ENCODE assay signal across 22 cellular contexts in the genomic region with DNA sequence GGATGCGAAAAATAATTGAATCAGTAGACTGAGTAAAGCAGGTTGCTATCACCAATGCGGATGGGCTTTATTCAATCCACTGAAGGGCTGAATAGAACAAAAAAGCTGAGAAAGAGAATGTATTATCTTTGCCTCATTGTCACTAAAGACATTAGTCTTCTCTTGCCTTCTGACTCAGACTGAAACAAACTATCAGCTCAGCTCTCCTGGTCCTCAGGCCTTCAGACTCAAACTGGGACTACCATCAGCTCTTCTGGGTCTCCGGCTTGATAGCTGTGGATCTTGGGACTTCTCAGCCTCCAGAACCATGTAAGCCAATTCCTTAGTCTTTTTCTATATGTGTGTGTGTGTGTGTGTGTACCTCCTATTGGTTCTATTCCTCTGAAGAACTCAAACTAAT. TPM values are rescaled to one million over a fixed set of nuclear protein-coding genes. Genes with fewer than 3 reads are reported as not detected.
DNase-seq lines count a peak whose midpoint lies in the region; ATAC-seq lines count a peak whose summit lies in the region.
"Had no signal": no experiment of that assay in that cellular context is flagged by ENCODE, and none has a peak within 500 bp of the region (broad histone marks: within the 10 kb centered on the region; RNA-seq: fewer than 3 reads in every experiment).

No MANE protein-coding gene starts in this region.

- H3K4me3 Mint-ChIP-seq in activated CD8-positive, alpha-beta memory T cell treated with anti-CD3 and anti-CD28 coated beads, Interleukin-2, amount 10 ng/mL, durations not matched to agents 7 days and 5 days: no peak overlapping the region
- no peak overlapping the region for H3K4me3 Mint-ChIP-seq in stimulated activated naive B cell treated with anti-CD40 and anti-IgM and Interleukin-4, amounts not matched to agents 10 μg/mL and 1 μg/mL and 100 μg/mL, for 72 hours
- H3K4me3 Mint-ChIP-seq: activated CD4-positive, alpha-beta memory T cell treated with anti-CD3 and anti-CD28 coated beads, Interleukin-2, amount 10 ng/mL, durations not matched to agents 7 days and 5 days; activated naive CD4-positive, alpha-beta T cell treated with anti-CD3 and anti-CD28 coated beads, Interleukin-2, amount 10 ng/mL, durations not matched to agents 7 days and 5 days; activated T-cell treated with anti-CD3 and anti-CD28 coated beads, Interleukin-2, amount 50 U/mL, for 24 hours; neural progenitor cell; T-helper 1 cell treated with Interleukin-12 subunit alpha and Interleukin-12 subunit beta and Interleukin-4 antibody, amounts not matched to agents 30 μg/mL and 1 μg/mL, for 36 hours had no signal

- H3K4me1 Mint-ChIP-seq in activated CD8-positive, alpha-beta memory T cell treated with anti-CD3 and anti-CD28 coated beads, Interleukin-2, amount 10 ng/mL, durations not matched to agents 7 days and 5 days: peaks cover 10% of the 10 kb centered on the region
- peaks cover 13 to 20% of the 10 kb centered on the region in 2 donors for H3K4me1 Mint-ChIP-seq in stimulated activated naive B cell treated with anti-CD40 and anti-IgM and Interleukin-4, amounts not matched to agents 10 μg/mL and 1 μg/mL and 100 μg/mL, for 72 hours
- H3K4me1 Mint-ChIP-seq: neural progenitor cell had no signal

- DNase-seq in activated CD8-positive, alpha-beta memory T cell treated with anti-CD3 and anti-CD28 coated beads, Interleukin-2, amount 10 ng/mL, durations not matched to agents 7 days and 5 days: no peak
- no peak for DNase-seq in activated CD8-positive, alpha-beta memory T cell treated with anti-CD3 and anti-CD28 coated beads, Interleukin-2, amount 50 U/mL, for 4 hours
- DNase-seq in stimulated activated naive B cell treated with anti-CD40 and anti-IgM and Interleukin-4, amounts not matched to agents 10 μg/mL and 1 μg/mL and 100 μg/mL, for 72 hours: no peak
- DNase-seq in middle frontal gyrus (ENCODE audit: extremely low spot score, low spot score): no peak
- no peak for DNase-seq in NCI-H82 treated with DMSO at 0.1 percent for 48 hours (lab: John Stamatoyannopoulos, UW; ENCODE audit: unreplicated experiment)
- no peak for DNase-seq in NCI-H1105 treated with DMSO at 0.1 percent for 48 hours (lab: John Stamatoyannopoulos, UW)
- DNase-seq: 8988T; activated CD4-positive, alpha-beta memory T cell treated with anti-CD3 and anti-CD28 coated beads, Interleukin-2, amount 10 ng/mL, durations not matched to agents 7 days and 5 days; activated naive CD4-positive, alpha-beta T cell treated with anti-CD3 and anti-CD28 coated beads, Interleukin-2, amount 10 ng/mL, durations not matched to agents 7 days and 5 days; activated T-cell treated with anti-CD3 and anti-CD28 coated beads, Interleukin-2, amount 50 U/mL, for 24 hours; BE2C; effector CD8-positive, alpha-beta T cell; left ventricle myocardium inferior; mucosa of descending colon; NCI-H187; NCI-H2227 treated with DMSO at 0.1 percent for 48 hours; stimulated activated CD4-positive, alpha-beta T cell treated with anti-CD3 and anti-CD28 coated beads, Interleukin-4, amount 100 ng/mL, for 24 hours had no signal

- no peaks in the 10 kb centered on the region for H3K9me3 Mint-ChIP-seq in activated CD8-positive, alpha-beta memory T cell treated with anti-CD3 and anti-CD28 coated beads, Interleukin-2, amount 10 ng/mL, durations not matched to agents 7 days and 5 days (ENCODE audit: low read depth)
- H3K9me3 Mint-ChIP-seq in stimulated activated naive B cell treated with anti-CD40 and anti-IgM and Interleukin-4, amounts not matched to agents 10 μg/mL and 1 μg/mL and 100 μg/mL, for 72 hours: no peaks in the 10 kb centered on the region
- H3K9me3 Mint-ChIP-seq: activated CD4-positive, alpha-beta memory T cell treated with anti-CD3 and anti-CD28 coated beads, Interleukin-2, amount 10 ng/mL, durations not matched to agents 7 days and 5 days; activated naive CD4-positive, alpha-beta T cell treated with anti-CD3 and anti-CD28 coated beads, Interleukin-2, amount 10 ng/mL, durations not matched to agents 7 days and 5 days; activated T-cell treated with anti-CD3 and anti-CD28 coated beads, Interleukin-2, amount 50 U/mL, for 24 hours; neural progenitor cell; T-helper 1 cell treated with Interleukin-12 subunit alpha and Interleukin-12 subunit beta and Interleukin-4 antibody, amounts not matched to agents 30 μg/mL and 1 μg/mL, for 36 hours had no signal

- H3K36me3 Mint-ChIP-seq in activated CD8-positive, alpha-beta memory T cell treated with anti-CD3 and anti-CD28 coated beads, Interleukin-2, amount 10 ng/mL, durations not matched to agents 7 days and 5 days: peaks cover 29% of the 10 kb centered on the region
- peaks cover 41 to 60% of the 10 kb centered on the region in 2 donors for H3K36me3 Mint-ChIP-seq in stimulated activated naive B cell treated with anti-CD40 and anti-IgM and Interleukin-4, amounts not matched to agents 10 μg/mL and 1 μg/mL and 100 μg/mL, for 72 hours

- CTCF ChIA-PET in activated CD8-positive, alpha-beta memory T cell treated with anti-CD3 and anti-CD28 coated beads, Interleukin-2, amount 10 ng/mL, durations not matched to agents 7 days and 5 days (lab: Charles Lee): no interaction called here

- H3K27ac Mint-ChIP-seq in activated CD8-positive, alpha-beta memory T cell treated with anti-CD3 and anti-CD28 coated beads, Interleukin-2, amount 10 ng/mL, durations not matched to agents 7 days and 5 days: no peak overlapping the region
- H3K27ac Mint-ChIP-seq in stimulated activated naive B cell treated with anti-CD40 and anti-IgM and Interleukin-4, amounts not matched to agents 10 μg/mL and 1 μg/mL and 100 μg/mL, for 72 hours: peak overlapping the region; percentile 32
- H3K27ac Mint-ChIP-seq: activated CD4-positive, alpha-beta memory T cell treated with anti-CD3 and anti-CD28 coated beads, Interleukin-2, amount 10 ng/mL, durations not matched to agents 7 days and 5 days; activated naive CD4-positive, alpha-beta T cell treated with anti-CD3 and anti-CD28 coated beads, Interleukin-2, amount 10 ng/mL, durations not matched to agents 7 days and 5 days; activated T-cell treated with anti-CD3 and anti-CD28 coated beads, Interleukin-2, amount 50 U/mL, for 24 hours; neural progenitor cell; T-helper 1 cell treated with Interleukin-12 subunit alpha and Interleukin-12 subunit beta and Interleukin-4 antibody, amounts not matched to agents 30 μg/mL and 1 μg/mL, for 36 hours had no signal

- H3K27me3 Mint-ChIP-seq in activated CD8-positive, alpha-beta memory T cell treated with anti-CD3 and anti-CD28 coated beads, Interleukin-2, amount 10 ng/mL, durations not matched to agents 7 days and 5 days: no peaks in the 10 kb centered on the region
- H3K27me3 Mint-ChIP-seq in stimulated activated naive B cell treated with anti-CD40 and anti-IgM and Interleukin-4, amounts not matched to agents 10 μg/mL and 1 μg/mL and 100 μg/mL, for 72 hours: no peaks in the 10 kb centered on the region
- H3K27me3 Mint-ChIP-seq: activated CD4-positive, alpha-beta memory T cell treated with anti-CD3 and anti-CD28 coated beads, Interleukin-2, amount 10 ng/mL, durations not matched to agents 7 days and 5 days; activated naive CD4-positive, alpha-beta T cell treated with anti-CD3 and anti-CD28 coated beads, Interleukin-2, amount 10 ng/mL, durations not matched to agents 7 days and 5 days; activated T-cell treated with anti-CD3 and anti-CD28 coated beads, Interleukin-2, amount 50 U/mL, for 24 hours had no signal

- ATAC-seq in activated CD8-positive, alpha-beta memory T cell treated with anti-CD3 and anti-CD28 coated beads, Interleukin-2, amount 10 ng/mL, durations not matched to agents 7 days and 5 days: peak; percentile 16
- ATAC-seq in HG02623 (IDR thresholded peaks at IDR 0.05; ENCODE audit: unreplicated experiment): peak; percentile 61
- ATAC-seq in HG03342 (IDR thresholded peaks at IDR 0.05; ENCODE audit: unreplicated experiment): peak; percentile 47
- peak in 1 of 2 donors; percentile 25 for ATAC-seq in stimulated activated naive B cell treated with anti-CD40 and anti-IgM and Interleukin-4, amounts not matched to agents 10 μg/mL and 1 μg/mL and 100 μg/mL, for 72 hours (replicated peaks)
- ATAC-seq: Panc1 had no signal

RNA-seq across cellular contexts. Expression of gene IFT57, which starts 12.6 kb away (rescaled TPM):
- total RNA-seq in activated CD8-positive, alpha-beta memory T cell treated with anti-CD3 and anti-CD28 coated beads, Interleukin-2, amount 10 ng/mL, durations not matched to agents 7 days and 5 days: 10 to 100 TPM; 18.5 to 25.1 TPM
